ENCODE assay signal across 2 cellular contexts in the genomic region with DNA sequence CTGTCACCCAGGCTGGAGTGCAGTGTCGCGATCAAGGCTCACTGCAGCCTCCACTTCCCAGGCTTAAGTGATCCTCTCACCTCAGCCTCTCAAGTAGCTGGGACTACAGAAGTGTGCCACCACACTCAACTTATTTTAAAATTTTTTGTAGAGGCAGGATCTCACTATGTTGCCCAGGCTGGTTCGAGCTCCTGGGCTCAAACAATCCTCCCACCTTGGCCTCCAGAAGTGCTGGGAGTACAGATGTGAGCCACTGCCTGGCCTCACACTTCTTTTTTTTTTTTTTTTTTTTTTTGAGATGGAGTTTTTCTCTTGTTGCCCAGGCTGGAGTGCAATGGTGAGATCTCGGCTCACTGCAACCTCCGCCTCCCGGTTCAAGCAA.
TF ChIP-seq lines count a peak whose summit lies in the region.

No MANE protein-coding gene starts in this region.

TF ChIP-seq in HEK293, 187 proteins besides CTCF, POLR2A, EP300 and RAD21:
- TF ChIP-seq ZNF121 (tag by site-specific recombination; IDR thresholded peaks at IDR 0.05), result peak; percentile 75

TF ChIP-seq in WTC11, 78 proteins besides CTCF, POLR2A, EP300 and RAD21:
- peak; percentile 59 for TF ChIP-seq ZNF121 (CRISPR knock-in tag; IDR thresholded peaks at IDR 0.05)
